35 cellular contexts compared by ENCODE assay signal in the genomic region with DNA sequence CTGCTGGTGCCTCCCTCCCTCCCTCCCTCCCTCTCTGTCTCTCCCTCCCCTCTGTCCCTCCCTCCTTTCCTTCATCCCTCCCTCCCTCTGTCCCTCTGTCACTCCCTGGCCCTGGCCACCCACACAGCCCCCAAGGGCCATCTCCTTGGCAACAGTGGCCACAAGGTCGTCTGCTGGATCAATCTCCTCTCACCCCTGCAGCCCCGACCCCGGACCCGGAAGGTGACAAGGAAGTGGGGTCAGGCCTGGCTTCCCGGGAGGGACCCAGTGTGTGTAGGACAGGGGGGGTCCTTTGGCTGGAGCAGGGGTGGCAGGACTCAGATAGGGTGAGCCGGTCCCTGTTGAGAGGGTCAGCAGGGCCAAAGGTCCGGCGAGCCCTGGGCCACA.
"Had no signal": no experiment of that assay in that cellular context is flagged by ENCODE, and none has a peak within 500 bp of the region (broad histone marks: within the 10 kb centered on the region; RNA-seq: fewer than 3 reads in every experiment).

No MANE protein-coding gene starts in this region.

- H3K4me3 Mint-ChIP-seq: activated naive CD4-positive, alpha-beta T cell treated with anti-CD3 and anti-CD28 coated beads for 36 hours; activated naive CD8-positive, alpha-beta T cell treated with anti-CD3 and anti-CD28 coated beads for 36 hours; activated T-helper 1 cell treated with anti-CD3 and anti-CD28 coated beads, Interleukin-12 subunit alpha, Interleukin-12 subunit beta, Interleukin-2, Interleukin-4 antibody, amounts not matched to agents 30 ng/mL and 10 ng/mL and 1 ng/mL, durations not matched to agents 14 hours and 24 hours and 36 hours; brain; natural killer cell treated with Interleukin-12 subunit alpha and Interleukin-12 subunit beta and Interleukin-15 and Interleukin-18, amount 100 ng/mL, for 72 hours; T-helper 1 cell treated with Interleukin-12 subunit alpha and Interleukin-12 subunit beta and Interleukin-4 antibody, amounts not matched to agents 30 μg/mL and 1 μg/mL, for 36 hours had no signal

- H3K36me3 Mint-ChIP-seq: activated naive CD8-positive, alpha-beta T cell treated with anti-CD3 and anti-CD28 coated beads for 36 hours; brain; natural killer cell treated with Interleukin-12 subunit alpha and Interleukin-12 subunit beta and Interleukin-15 and Interleukin-18, amount 100 ng/mL, for 72 hours had no signal

- H3K9me3 ChIP-seq: adrenal gland, colonic mucosa, gastroesophageal sphincter, heart left ventricle, left ventricle myocardium inferior, mucosa of descending colon, neutrophil, ovary, prostate gland, tibial nerve had no signal

- H3K9me3 Mint-ChIP-seq: activated naive CD4-positive, alpha-beta T cell treated with anti-CD3 and anti-CD28 coated beads for 36 hours; activated naive CD8-positive, alpha-beta T cell treated with anti-CD3 and anti-CD28 coated beads for 36 hours; activated T-helper 1 cell treated with anti-CD3 and anti-CD28 coated beads, Interleukin-12 subunit alpha, Interleukin-12 subunit beta, Interleukin-2, Interleukin-4 antibody, amounts not matched to agents 30 ng/mL and 10 ng/mL and 1 ng/mL, durations not matched to agents 14 hours and 24 hours and 36 hours; natural killer cell treated with Interleukin-12 subunit alpha and Interleukin-12 subunit beta and Interleukin-15 and Interleukin-18, amount 100 ng/mL, for 72 hours; T-helper 1 cell treated with Interleukin-12 subunit alpha and Interleukin-12 subunit beta and Interleukin-4 antibody, amounts not matched to agents 30 μg/mL and 1 μg/mL, for 36 hours had no signal

- H3K27ac ChIP-seq: adrenal gland, cardiac muscle cell, colonic mucosa, gastroesophageal sphincter, heart left ventricle, left ventricle myocardium inferior, neutrophil, ovary, prostate gland, skin epidermis, tibial nerve, VCaP had no signal

- DNase-seq: activated CD4-positive, alpha-beta T cell treated with anti-CD3 and anti-CD28 coated beads for 4 hours; activated CD4-positive, alpha-beta T cell treated with anti-CD3 and anti-CD28 coated beads, Interleukin-2, amount 50 U/mL, for 48 hours; activated CD8-positive, alpha-beta memory T cell treated with anti-CD3 and anti-CD28 coated beads, Interleukin-2, amount 50 U/mL, for 4 hours; activated effector memory CD4-positive, alpha-beta T cell treated with anti-CD3 and anti-CD28 coated beads, Interleukin-2, amount 50 U/mL, for 16 hours; activated naive CD4-positive, alpha-beta T cell treated with anti-CD3 and anti-CD28 coated beads for 36 hours; activated naive CD8-positive, alpha-beta T cell treated with anti-CD3 and anti-CD28 coated beads for 36 hours; activated T-cell treated with anti-CD3 and anti-CD28 coated beads, Interleukin-2, amount 50 U/mL, for 1 hour; adrenal gland; aorta; cerebellar nuclear complex; colonic mucosa; effector CD8-positive, alpha-beta T cell; heart left ventricle; left ventricle myocardium inferior; mesendoderm; ovary; retina; stimulated activated CD4-positive, alpha-beta T cell treated with anti-CD3 and anti-CD28 coated beads, Interleukin-1b, Interleukin-23, amount 100 ng/mL, for 48 hours; stimulated activated CD4-positive, alpha-beta T cell treated with anti-CD3 and anti-CD28 coated beads, Interleukin-4, amount 100 ng/mL, for 4 hours; stimulated activated CD8-positive, alpha-beta memory T cell treated with anti-CD3 and anti-CD28 coated beads, Interleukin-4, amount 100 ng/mL, for 48 hours; stimulated activated naive CD4-positive, alpha-beta T cell; T-helper 9 cell had no signal

- H3K27ac Mint-ChIP-seq: activated naive CD4-positive, alpha-beta T cell treated with anti-CD3 and anti-CD28 coated beads for 36 hours; activated naive CD8-positive, alpha-beta T cell treated with anti-CD3 and anti-CD28 coated beads for 36 hours; activated T-helper 1 cell treated with anti-CD3 and anti-CD28 coated beads, Interleukin-12 subunit alpha, Interleukin-12 subunit beta, Interleukin-2, Interleukin-4 antibody, amounts not matched to agents 30 ng/mL and 10 ng/mL and 1 ng/mL, durations not matched to agents 14 hours and 24 hours and 36 hours; natural killer cell treated with Interleukin-12 subunit alpha and Interleukin-12 subunit beta and Interleukin-15 and Interleukin-18, amount 100 ng/mL, for 72 hours; T-helper 1 cell treated with Interleukin-12 subunit alpha and Interleukin-12 subunit beta and Interleukin-4 antibody, amounts not matched to agents 30 μg/mL and 1 μg/mL, for 36 hours had no signal

- H3K4me1 Mint-ChIP-seq: activated naive CD8-positive, alpha-beta T cell treated with anti-CD3 and anti-CD28 coated beads for 36 hours had no signal

- H3K36me3 ChIP-seq: adrenal gland, cardiac muscle cell, colonic mucosa, gastroesophageal sphincter, heart left ventricle, left ventricle myocardium inferior, neutrophil, ovary, prostate gland, tibial nerve had no signal

- H3K4me1 ChIP-seq: prostate gland had no signal

- H3K4me3 ChIP-seq: adrenal gland, cardiac muscle cell, colonic mucosa, gastroesophageal sphincter, heart left ventricle, left ventricle myocardium inferior, lung, mucosa of descending colon, ovary, prostate gland, skin epidermis, tibial nerve had no signal
